ENCODE assay signal across 1 cellular context in the genomic region with DNA sequence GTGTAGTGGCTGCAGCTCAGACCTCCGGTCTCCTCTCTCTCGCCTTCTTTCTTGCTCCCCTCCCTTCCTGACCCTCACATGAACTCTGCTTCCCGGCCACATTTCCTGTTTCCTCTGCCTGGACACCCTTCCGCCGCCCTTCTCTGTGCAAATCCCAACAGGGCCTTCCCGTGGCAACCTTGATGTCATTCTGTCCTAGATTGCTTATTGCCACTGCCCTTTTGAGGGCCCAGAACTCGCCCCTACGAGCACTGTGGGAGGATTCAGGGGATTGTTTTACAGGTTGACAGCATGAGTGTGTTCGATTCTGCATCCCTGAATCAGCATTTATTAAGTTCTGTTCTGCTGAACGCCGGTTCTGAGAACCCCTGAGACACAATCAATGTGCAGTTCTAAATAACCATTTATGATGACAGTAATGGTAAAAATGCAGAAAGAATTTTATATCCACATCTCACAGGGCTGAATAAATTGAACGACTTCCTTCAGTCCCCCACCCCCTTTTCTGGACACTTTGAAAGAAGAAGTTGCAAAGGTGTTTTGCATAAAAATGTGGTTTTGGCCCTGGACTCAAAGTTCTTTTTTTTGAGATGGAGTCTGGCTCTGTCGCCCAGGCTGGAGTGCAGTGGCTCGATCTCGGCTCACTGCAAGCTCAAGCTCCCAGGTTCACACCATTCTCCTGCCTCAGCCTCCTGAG.
A peak's percentile ranks its signal among the peaks of the same experiment; 100 is the strongest.
TF ChIP-seq lines count a peak whose summit lies in the region.

No MANE protein-coding gene starts in this region.

TF ChIP-seq in K562, 482 proteins besides CTCF, POLR2A, EP300 and RAD21 (continued from another document and continues in another):
- TF ChIP-seq, protein P1, sequence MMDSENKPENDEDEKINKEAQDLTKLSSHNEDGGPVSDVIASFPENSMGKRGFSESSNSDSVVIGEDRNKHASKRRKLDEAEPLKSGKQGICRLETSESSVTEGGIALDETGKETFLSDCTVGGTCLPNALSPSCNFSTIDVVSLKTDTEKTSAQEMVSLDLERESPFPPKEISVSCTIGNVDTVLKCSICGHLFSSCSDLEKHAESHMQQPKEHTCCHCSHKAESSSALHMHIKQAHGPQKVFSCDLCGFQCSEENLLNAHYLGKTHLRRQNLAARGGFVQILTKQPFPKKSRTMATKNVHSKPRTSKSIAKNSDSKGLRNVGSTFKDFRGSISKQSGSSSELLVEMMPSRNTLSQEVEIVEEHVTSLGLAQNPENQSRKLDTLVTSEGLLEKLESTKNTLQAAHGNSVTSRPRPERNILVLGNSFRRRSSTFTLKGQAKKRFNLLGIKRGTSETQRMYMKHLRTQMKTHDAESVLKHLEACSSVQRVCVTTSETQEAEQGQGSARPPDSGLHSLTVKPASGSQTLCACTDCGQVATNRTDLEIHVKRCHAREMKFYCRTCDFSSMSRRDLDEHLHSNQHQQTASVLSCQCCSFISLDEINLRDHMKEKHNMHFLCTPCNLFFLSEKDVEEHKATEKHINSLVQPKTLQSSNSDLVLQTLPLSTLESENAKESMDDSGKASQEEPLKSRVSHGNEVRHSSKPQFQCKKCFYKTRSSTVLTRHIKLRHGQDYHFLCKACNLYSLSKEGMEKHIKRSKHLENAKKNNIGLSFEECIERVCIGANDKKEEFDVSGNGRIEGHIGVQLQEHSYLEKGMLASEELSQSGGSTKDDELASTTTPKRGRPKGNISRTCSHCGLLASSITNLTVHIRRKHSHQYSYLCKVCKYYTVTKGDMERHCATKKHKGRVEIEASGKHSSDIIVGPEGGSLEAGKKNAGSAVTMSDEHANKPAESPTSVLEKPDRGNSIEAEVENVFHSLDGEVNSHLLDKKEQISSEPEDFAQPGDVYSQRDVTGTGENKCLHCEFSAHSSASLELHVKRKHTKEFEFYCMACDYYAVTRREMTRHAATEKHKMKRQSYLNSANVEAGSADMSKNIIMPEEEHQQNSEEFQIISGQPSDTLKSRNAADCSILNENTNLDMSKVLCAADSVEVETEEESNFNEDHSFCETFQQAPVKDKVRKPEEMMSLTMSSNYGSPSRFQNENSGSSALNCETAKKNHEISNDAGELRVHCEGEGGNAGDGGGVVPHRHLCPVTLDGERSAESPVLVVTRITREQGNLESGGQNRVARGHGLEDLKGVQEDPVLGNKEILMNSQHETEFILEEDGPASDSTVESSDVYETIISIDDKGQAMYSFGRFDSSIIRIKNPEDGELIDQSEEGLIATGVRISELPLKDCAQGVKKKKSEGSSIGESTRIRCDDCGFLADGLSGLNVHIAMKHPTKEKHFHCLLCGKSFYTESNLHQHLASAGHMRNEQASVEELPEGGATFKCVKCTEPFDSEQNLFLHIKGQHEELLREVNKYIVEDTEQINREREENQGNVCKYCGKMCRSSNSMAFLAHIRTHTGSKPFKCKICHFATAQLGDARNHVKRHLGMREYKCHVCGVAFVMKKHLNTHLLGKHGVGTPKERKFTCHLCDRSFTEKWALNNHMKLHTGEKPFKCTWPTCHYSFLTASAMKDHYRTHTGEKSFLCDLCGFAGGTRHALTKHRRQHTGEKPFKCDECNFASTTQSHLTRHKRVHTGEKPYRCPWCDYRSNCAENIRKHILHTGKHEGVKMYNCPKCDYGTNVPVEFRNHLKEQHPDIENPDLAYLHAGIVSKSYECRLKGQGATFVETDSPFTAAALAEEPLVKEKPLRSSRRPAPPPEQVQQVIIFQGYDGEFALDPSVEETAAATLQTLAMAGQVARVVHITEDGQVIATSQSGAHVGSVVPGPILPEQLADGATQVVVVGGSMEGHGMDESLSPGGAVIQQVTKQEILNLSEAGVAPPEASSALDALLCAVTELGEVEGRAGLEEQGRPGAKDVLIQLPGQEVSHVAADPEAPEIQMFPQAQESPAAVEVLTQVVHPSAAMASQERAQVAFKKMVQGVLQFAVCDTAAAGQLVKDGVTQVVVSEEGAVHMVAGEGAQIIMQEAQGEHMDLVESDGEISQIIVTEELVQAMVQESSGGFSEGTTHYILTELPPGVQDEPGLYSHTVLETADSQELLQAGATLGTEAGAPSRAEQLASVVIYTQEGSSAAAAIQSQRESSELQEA (IDR thresholded peaks at IDR 0.05; ENCODE audit: low read depth): no peak
- TF ChIP-seq BRD9 (IDR thresholded peaks at IDR 0.05; ENCODE audit: low read depth, partially characterized antibody) (no peak), XRCC5 (IDR thresholded peaks at IDR 0.05; ENCODE audit: low read depth, low read length) (no peak), SMARCA4 (IDR thresholded peaks at IDR 0.05) (peak; percentile 41; the same call in 1 of the 2 replicates), FOXP4 (CRISPR knock-in tag; IDR thresholded peaks at IDR 0.05; ENCODE audit: borderline replicate concordance) (no peak), TBP (optimal IDR thresholded peaks at IDR 0.05; ENCODE audit: low read depth, low read length) (no peak), JUN (IDR thresholded peaks at IDR 0.05; ENCODE audit: borderline replicate concordance, low read depth, low read length) (no peak), JUN (CRISPR knock-in tag; IDR thresholded peaks at IDR 0.05; ENCODE audit: borderline replicate concordance) (no peak), CLOCK (CRISPR knock-in tag; IDR thresholded peaks at IDR 0.05; ENCODE audit: borderline replicate concordance) (no peak), GATAD2B (IDR thresholded peaks at IDR 0.05; ENCODE audit: borderline replicate concordance) (no peak), ZBTB2 (IDR thresholded peaks at IDR 0.05) (peak; percentile 45; the same call in 1 of the 2 replicates), AFF4 (CRISPR knock-in tag; IDR thresholded peaks at IDR 0.05) (no peak), ZNF197 (CRISPR knock-in tag; IDR thresholded peaks at IDR 0.05; ENCODE audit: low read depth) (no peak), ZNF644 (tag; IDR thresholded peaks at IDR 0.05; ENCODE audit: low read depth) (no peak), ETV6 (IDR thresholded peaks at IDR 0.05; ENCODE audit: borderline replicate concordance in 1 of 2, low read depth in 2 of 2, low read length in 1 of 2) (peak in 1 of 2 experiments; percentile 86; a peak in 1 of 4 replicates), ETV6 (CRISPR knock-in tag; IDR thresholded peaks at IDR 0.05; ENCODE audit: borderline replicate concordance) (no peak), SETDB1 (IDR thresholded peaks at IDR 0.05; ENCODE audit: low read length) (no peak), ZFP91 (CRISPR knock-in tag; IDR thresholded peaks at IDR 0.05) (no peak), HEY1 (CRISPR knock-in tag; IDR thresholded peaks at IDR 0.05; ENCODE audit: borderline replicate concordance) (no peak), NELFE (IDR thresholded peaks at IDR 0.05; ENCODE audit: insufficient read depth, insufficient read length) (no peak)
- TF ChIP-seq, protein P2, sequence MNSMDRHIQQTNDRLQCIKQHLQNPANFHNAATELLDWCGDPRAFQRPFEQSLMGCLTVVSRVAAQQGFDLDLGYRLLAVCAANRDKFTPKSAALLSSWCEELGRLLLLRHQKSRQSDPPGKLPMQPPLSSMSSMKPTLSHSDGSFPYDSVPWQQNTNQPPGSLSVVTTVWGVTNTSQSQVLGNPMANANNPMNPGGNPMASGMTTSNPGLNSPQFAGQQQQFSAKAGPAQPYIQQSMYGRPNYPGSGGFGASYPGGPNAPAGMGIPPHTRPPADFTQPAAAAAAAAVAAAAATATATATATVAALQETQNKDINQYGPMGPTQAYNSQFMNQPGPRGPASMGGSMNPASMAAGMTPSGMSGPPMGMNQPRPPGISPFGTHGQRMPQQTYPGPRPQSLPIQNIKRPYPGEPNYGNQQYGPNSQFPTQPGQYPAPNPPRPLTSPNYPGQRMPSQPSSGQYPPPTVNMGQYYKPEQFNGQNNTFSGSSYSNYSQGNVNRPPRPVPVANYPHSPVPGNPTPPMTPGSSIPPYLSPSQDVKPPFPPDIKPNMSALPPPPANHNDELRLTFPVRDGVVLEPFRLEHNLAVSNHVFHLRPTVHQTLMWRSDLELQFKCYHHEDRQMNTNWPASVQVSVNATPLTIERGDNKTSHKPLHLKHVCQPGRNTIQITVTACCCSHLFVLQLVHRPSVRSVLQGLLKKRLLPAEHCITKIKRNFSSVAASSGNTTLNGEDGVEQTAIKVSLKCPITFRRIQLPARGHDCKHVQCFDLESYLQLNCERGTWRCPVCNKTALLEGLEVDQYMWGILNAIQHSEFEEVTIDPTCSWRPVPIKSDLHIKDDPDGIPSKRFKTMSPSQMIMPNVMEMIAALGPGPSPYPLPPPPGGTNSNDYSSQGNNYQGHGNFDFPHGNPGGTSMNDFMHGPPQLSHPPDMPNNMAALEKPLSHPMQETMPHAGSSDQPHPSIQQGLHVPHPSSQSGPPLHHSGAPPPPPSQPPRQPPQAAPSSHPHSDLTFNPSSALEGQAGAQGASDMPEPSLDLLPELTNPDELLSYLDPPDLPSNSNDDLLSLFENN (IDR thresholded peaks at IDR 0.05; ENCODE audit: low read depth in 2 of 2, low read length in 2 of 2): no peak
